ENCODE assay signal across 8 cellular contexts in the genomic region with DNA sequence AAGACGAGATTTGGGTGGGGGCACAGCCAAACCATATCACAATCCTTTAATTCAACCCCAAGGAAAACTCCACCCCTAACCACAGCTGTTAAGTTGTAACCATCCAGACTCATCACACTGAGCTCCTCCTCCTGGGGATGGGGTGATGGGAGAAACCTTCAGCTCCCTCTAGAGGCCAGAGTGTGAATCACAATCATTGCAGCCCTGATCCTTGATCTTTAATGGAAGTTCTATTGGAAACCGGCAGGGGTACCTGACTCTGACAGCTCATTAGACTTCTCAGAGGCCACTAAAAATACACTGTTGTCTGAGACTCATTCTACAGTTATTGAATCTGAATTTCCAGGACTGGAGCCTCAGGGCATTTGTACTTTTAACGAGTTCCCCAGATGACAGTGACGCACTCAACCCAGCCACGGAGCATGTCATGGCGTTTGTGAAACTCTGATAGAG.
DNase-seq lines count a peak whose midpoint lies in the region; ATAC-seq and TF ChIP-seq lines count a peak whose summit lies in the region.

No MANE protein-coding gene starts in this region.

- H3K4me3 ChIP-seq in Panc1 (ENCODE audit: low read depth in 2 of 2, low read length in 2 of 2) (no peak overlapping the region), osteoblast (ENCODE audit: insufficient read depth, low read length) (no peak overlapping the region)

- H3K4me1 ChIP-seq in Panc1 (ENCODE audit: control insufficient read depth, insufficient read depth, low read length) (no peaks in the 10 kb centered on the region), osteoblast (ENCODE audit: insufficient read depth, low read length) (no peaks in the 10 kb centered on the region)

- H4K20me1 ChIP-seq in osteoblast (ENCODE audit: insufficient read depth, low read length) = no peaks in the 10 kb centered on the region

- BruUV-seq in Panc1 (replicated peaks; lab: Mats Ljungman, UMichigan) = no TSS peak

- TF ChIP-seq POLR2A in erythroblast (IDR thresholded peaks at IDR 0.05; ENCODE audit: low read length) = no peak

- ATAC-seq in Panc1 (peak; percentile 66), GM21526 (IDR thresholded peaks at IDR 0.05; ENCODE audit: low FRiP score, unreplicated experiment) (no peak), HG03432 (IDR thresholded peaks at IDR 0.05; ENCODE audit: unreplicated experiment) (no peak)

- no peak overlapping the region for H2AFZ ChIP-seq in osteoblast (ENCODE audit: low read length)

- H3K27ac ChIP-seq in Panc1 (ENCODE audit: low read length) = no peak overlapping the region
- H3K27ac ChIP-seq in osteoblast (ENCODE audit: low read depth, low read length) = no peak overlapping the region

- H3K27me3 ChIP-seq in Panc1 (ENCODE audit: control insufficient read depth, insufficient read depth, low read length) = peaks cover 5% of the 10 kb centered on the region; the same call in 1 of the 2 replicates
- no peaks in the 10 kb centered on the region for H3K27me3 ChIP-seq in osteoblast (ENCODE audit: insufficient read depth, low read length)

- TF ChIP-seq CTCF in Panc1 (IDR thresholded peaks at IDR 0.05) (peak; percentile 85), osteoblast (IDR thresholded peaks at IDR 0.05; ENCODE audit: extremely low read depth, low read depth, low read length) (peak; percentile 70)

- CTCF ChIA-PET in Panc1 (lab: Charles Lee) = interaction anchor here (0.6 to 0.9 kb wide), 4 partner anchors 12 to 347 kb away, joined by 3 to 5 read pairs (median 4); no protein-coding TSS in a partner anchor

- H3K9me3 ChIP-seq in Panc1 (ENCODE audit: control insufficient read depth, insufficient read depth, low read depth, low read length) (no peaks in the 10 kb centered on the region), osteoblast (ENCODE audit: low read depth, low read length) (no peaks in the 10 kb centered on the region)

- POLR2A ChIA-PET in Panc1 (lab: Charles Lee) = no interaction called here

- H3K36me3 ChIP-seq in Panc1 (ENCODE audit: control insufficient read depth, insufficient read depth, low read length) (no peaks in the 10 kb centered on the region), osteoblast (ENCODE audit: insufficient read depth, low read length) (no peaks in the 10 kb centered on the region)

- in situ Hi-C loops in Panc1 (cut with HindIII; ENCODE audit: low pct_unique_long_range_greater_than_20kb, low sequenced_read_pairs) = no loop called here

- H3K4me2 ChIP-seq in osteoblast (ENCODE audit: insufficient read depth, low read length) = no peak overlapping the region

- intact Hi-C loops in Panc1 (cut with micrococcal nuclease; ENCODE audit: unreplicated experiment) = no loop called here

- peak; percentile 5 for DNase-seq in NK-92 treated with Interleukin-12 subunit alpha and Interleukin-12 subunit beta, amount 100 ng/mL, for 24 hours (lab: John Stamatoyannopoulos, UW)
- DNase-seq in NK-92 (lab: John Stamatoyannopoulos, UW; ENCODE audit: unreplicated experiment) (no peak), HuH-7 (ENCODE audit: low spot score) (peak; percentile 75), Panc1 (ENCODE audit: low read depth, low spot score) (no peak), erythroblast (lab: John Stamatoyannopoulos, UW) (peak; percentile 42 to 60), osteoblast (ENCODE audit: insufficient read length, low spot score, missing footprints) (no peak)

- no peaks in the 10 kb centered on the region for H3K79me2 ChIP-seq in osteoblast (ENCODE audit: insufficient read depth, low read length)

Comparison
In these comparisons a context has a peak if more than half of its experiments do, and no peak if none do; other contexts are left out.
1. DNase-seq: peak in NK-92 treated with Interleukin-12 subunit alpha and Interleukin-12 subunit beta, amount 100 ng/mL, for 24 hours (single experiment), HuH-7 (single experiment) and erythroblast (2 of 2); none in NK-92 (single experiment), Panc1 (single experiment) and osteoblast (single experiment).